23 cellular contexts compared by ENCODE assay signal in the genomic region with DNA sequence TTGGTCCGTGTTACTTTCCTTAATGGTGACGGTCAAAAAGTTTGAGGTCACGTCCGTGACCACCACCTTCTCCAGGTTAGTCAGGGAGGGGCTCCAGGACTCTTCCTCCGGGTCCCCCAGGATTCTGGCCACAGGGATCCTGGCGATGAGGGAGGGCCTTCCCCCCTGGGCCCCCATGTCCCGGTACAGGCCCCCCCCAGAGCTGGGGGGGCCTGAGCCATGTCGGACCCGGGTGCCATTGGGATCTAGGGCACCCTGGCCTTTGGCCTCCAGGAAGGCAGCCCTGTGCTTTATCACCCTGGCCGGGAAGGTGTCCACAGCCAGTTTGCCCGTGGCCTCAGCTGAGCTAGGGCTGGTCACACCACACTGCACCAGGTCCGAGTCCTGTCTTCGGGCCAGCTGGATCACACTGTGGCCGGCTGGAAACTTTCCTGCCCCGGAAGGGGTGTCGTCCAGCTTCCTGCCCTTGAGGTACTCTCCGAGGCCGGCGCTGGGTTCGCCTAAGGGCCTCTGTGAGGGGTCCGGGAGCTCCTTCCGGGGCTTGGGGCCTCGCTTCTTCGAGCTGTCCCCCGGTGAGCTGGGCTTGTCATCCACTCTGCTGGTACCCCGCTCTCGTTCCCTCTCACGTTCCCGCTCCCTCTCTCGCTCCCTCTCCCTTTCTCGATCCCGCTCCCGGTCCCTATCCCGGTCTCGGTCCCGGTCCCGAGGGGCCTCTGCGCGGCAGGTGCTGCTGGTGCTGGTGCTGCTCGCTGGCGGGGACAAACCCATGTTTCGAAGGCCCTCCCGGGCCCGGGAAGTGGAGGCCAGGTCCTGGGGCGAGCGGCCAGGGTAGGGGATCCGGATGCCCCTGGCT. TPM values are rescaled to one million over a fixed set of nuclear protein-coding genes. Genes with fewer than 3 reads are reported as not detected.
A peak's percentile ranks its signal among the peaks of the same experiment; 100 is the strongest.
DNase-seq lines count a peak whose midpoint lies in the region; ATAC-seq and TF ChIP-seq lines count a peak whose summit lies in the region.
"Had no signal": no experiment of that assay in that cellular context is flagged by ENCODE, and none has a peak within 500 bp of the region (broad histone marks: within the 10 kb centered on the region; RNA-seq: fewer than 3 reads in every experiment).

No MANE protein-coding gene starts in this region.

- WGBS in heart right ventricle, 2 donors, result 85 to 91% methylated on average over 47 of the region's 47 CpGs

- CTCF ChIA-PET in OCI-LY7 (lab: Charles Lee; ENCODE audit: unreplicated experiment), result no interaction called here

- H3K9me3 ChIP-seq in heart right ventricle (no peaks in the 10 kb centered on the region), OCI-LY7 (ENCODE audit: low read length) (no peaks in the 10 kb centered on the region), iPS-15b (ENCODE audit: control insufficient read depth, insufficient read depth, low read length) (no peaks in the 10 kb centered on the region), upper lobe of right lung (no peaks in the 10 kb centered on the region)
- H3K9me3 ChIP-seq: gastrocnemius medialis had no signal

- H3K27ac ChIP-seq in heart right ventricle, result no peak overlapping the region
- no peak overlapping the region for H3K27ac ChIP-seq in OCI-LY7 (ENCODE audit: low read depth, low read length, poor library complexity, severe bottlenecking)
- no peak overlapping the region for H3K27ac ChIP-seq in upper lobe of right lung
- H3K27ac ChIP-seq: gastrocnemius medialis, parathyroid adenoma had no signal

- peaks cover 34 to 72% (median 53%) of the 10 kb centered on the region in 9 donors for H3K4me1 ChIP-seq in heart right ventricle
- H3K4me1 ChIP-seq in OCI-LY7 (ENCODE audit: insufficient read depth, low read length, poor library complexity, severe bottlenecking), result peaks cover 37% of the 10 kb centered on the region
- peaks cover 11% of the 10 kb centered on the region for H3K4me1 ChIP-seq in iPS-15b (ENCODE audit: control insufficient read depth, insufficient read depth, low read length)
- peaks cover 26% of the 10 kb centered on the region for H3K4me1 ChIP-seq in upper lobe of right lung

- BruUV-seq in OCI-LY7 (replicated peaks; lab: Mats Ljungman, UMichigan), result no TSS peak

- intact Hi-C loops in left ventricle myocardium superior (cut with micrococcal nuclease), result no loop called here
- intact Hi-C loops in heart right ventricle (cut with DNase I), result loop anchor here in 7 of 10 donors (5.0 kb wide), 6 partner anchors 42 to 197 kb away; a partner anchor contains a TSS
- intact Hi-C loops in OCI-LY7 (cut with micrococcal nuclease; ENCODE audit: unreplicated experiment), result loop anchor here (5.0 kb wide), 1 partner anchor 467 kb away; a partner anchor contains a TSS
- intact Hi-C loops in upper lobe of right lung (cut with DNase I), result no loop called here

- peak; percentile 31 for DNase-seq in left ventricle myocardium superior
- no peak for DNase-seq in heart right ventricle
- no peak for DNase-seq in OCI-LY7 (ENCODE audit: low spot score)
- peak; percentile 59 for DNase-seq in upper lobe of right lung
- DNase-seq: activated CD4-positive, alpha-beta T cell treated with anti-CD3 and anti-CD28 coated beads, Interleukin-2, amount 50 U/mL, for 48 hours; activated T-cell treated with anti-CD3 and anti-CD28 coated beads for 4 hours; caudate nucleus; erythroblast; gastrocnemius medialis; GF-D8; NCI-H1436; NCI-H2171; NCI-H526 treated with DMSO at 0.1 percent for 48 hours; SIG-M5; stimulated activated naive CD8-positive, alpha-beta T cell treated with anti-CD3 and anti-CD28 coated beads, Interleukin-15, amount 100 ng/mL, for 72 hours; T-helper 17 cell; trophoblast cell had no signal

- H3K4me3 Mint-ChIP-seq in stimulated activated memory B cell treated with anti-CD40 and anti-IgM and Interleukin-4, amounts not matched to agents 10 μg/mL and 1 μg/mL and 100 μg/mL, for 72 hours, result no peak overlapping the region

- no peak overlapping the region for H3K9ac ChIP-seq in iPS-15b (ENCODE audit: low read depth, low read length)
- H3K9ac ChIP-seq: parathyroid adenoma had no signal

- H3K27me3 Mint-ChIP-seq in stimulated activated memory B cell treated with anti-CD40 and anti-IgM and Interleukin-4, amounts not matched to agents 10 μg/mL and 1 μg/mL and 100 μg/mL, for 72 hours, result peaks cover 44% of the 10 kb centered on the region

- H2AFZ ChIP-seq in OCI-LY7 (ENCODE audit: low read length), result no peak overlapping the region
- H2AFZ ChIP-seq: parathyroid adenoma had no signal

- TF ChIP-seq CTCF in heart right ventricle (IDR thresholded peaks at IDR 0.05) (no peak), OCI-LY7 (conservative IDR thresholded peaks at IDR 0.05; ENCODE audit: low read length) (no peak), upper lobe of right lung (IDR thresholded peaks at IDR 0.05) (no peak)

- ATAC-seq in left ventricle myocardium superior (no peak), heart right ventricle (no peak), upper lobe of right lung (no peak), HG03097 (IDR thresholded peaks at IDR 0.05; ENCODE audit: low FRiP score, unreplicated experiment) (no peak), GM18519 (IDR thresholded peaks at IDR 0.05; ENCODE audit: low FRiP score, unreplicated experiment) (no peak)
- no peak for ATAC-seq in stimulated activated memory B cell treated with anti-CD40 and anti-IgM and Interleukin-4, amounts not matched to agents 10 μg/mL and 1 μg/mL and 100 μg/mL, for 72 hours
- ATAC-seq: gastrocnemius medialis; GM12878; stimulated activated naive CD8-positive, alpha-beta T cell treated with anti-CD3 and anti-CD28 coated beads, Interleukin-15, amount 100 ng/mL, for 72 hours; T-helper 17 cell had no signal

- POLR2A ChIA-PET in OCI-LY7 (lab: Charles Lee), result interaction anchor here (0.6 kb wide), 1 partner anchor 858 kb away, joined by 3 read pairs; no protein-coding TSS in a partner anchor

- peaks cover 9% of the 10 kb centered on the region; the same call in 1 of the 2 replicates for H3K79me2 ChIP-seq in OCI-LY7 (ENCODE audit: insufficient read depth, low read depth, low read length)
- H3K79me2 ChIP-seq: parathyroid adenoma had no signal

- H4K20me1 ChIP-seq in OCI-LY7 (ENCODE audit: insufficient read depth, low read length), result no peaks in the 10 kb centered on the region

- H3K36me3 ChIP-seq in heart right ventricle (peaks cover 0 to 11% (median 0%) of the 10 kb centered on the region in 9 donors), OCI-LY7 (ENCODE audit: insufficient read depth, low read length) (peaks cover 8% of the 10 kb centered on the region), iPS-15b (ENCODE audit: control insufficient read depth, insufficient read depth, low read length) (no peaks in the 10 kb centered on the region), upper lobe of right lung (no peaks in the 10 kb centered on the region)
- H3K36me3 ChIP-seq: gastrocnemius medialis had no signal

- H3K27me3 ChIP-seq in heart right ventricle, result peaks cover 38 to 73% (median 65%) of the 10 kb centered on the region in 7 donors
- peaks cover 86% of the 10 kb centered on the region for H3K27me3 ChIP-seq in iPS-15b (ENCODE audit: control insufficient read depth, insufficient read depth, low read length)
- peaks cover 59% of the 10 kb centered on the region for H3K27me3 ChIP-seq in upper lobe of right lung

- H3K27ac Mint-ChIP-seq in stimulated activated memory B cell treated with anti-CD40 and anti-IgM and Interleukin-4, amounts not matched to agents 10 μg/mL and 1 μg/mL and 100 μg/mL, for 72 hours, result no peak overlapping the region
- H3K27ac Mint-ChIP-seq: stimulated activated naive CD8-positive, alpha-beta T cell treated with anti-CD3 and anti-CD28 coated beads, Interleukin-15, amount 100 ng/mL, for 72 hours had no signal

- no peak overlapping the region for H3K4me3 ChIP-seq in heart right ventricle
- no peak overlapping the region for H3K4me3 ChIP-seq in OCI-LY7 (ENCODE audit: low read depth, low read length, poor library complexity, severe bottlenecking)
- H3K4me3 ChIP-seq in iPS-15b (ENCODE audit: low read depth, low read length), result peak overlapping the region; percentile 41
- no peak overlapping the region for H3K4me3 ChIP-seq in upper lobe of right lung
- H3K4me3 ChIP-seq: gastrocnemius medialis had no signal

- peaks cover 27% of the 10 kb centered on the region for H3K4me1 Mint-ChIP-seq in stimulated activated memory B cell treated with anti-CD40 and anti-IgM and Interleukin-4, amounts not matched to agents 10 μg/mL and 1 μg/mL and 100 μg/mL, for 72 hours

- peaks cover 5% of the 10 kb centered on the region for H3K36me3 Mint-ChIP-seq in stimulated activated memory B cell treated with anti-CD40 and anti-IgM and Interleukin-4, amounts not matched to agents 10 μg/mL and 1 μg/mL and 100 μg/mL, for 72 hours

- no peaks in the 10 kb centered on the region for H3K9me2 ChIP-seq in OCI-LY7 (ENCODE audit: insufficient read depth, low read length)

- H3K4me2 ChIP-seq in OCI-LY7 (ENCODE audit: low read length), result peak overlapping the region; percentile 6; the same call in 1 of the 2 replicates

- H3K9me3 Mint-ChIP-seq in stimulated activated memory B cell treated with anti-CD40 and anti-IgM and Interleukin-4, amounts not matched to agents 10 μg/mL and 1 μg/mL and 100 μg/mL, for 72 hours, result peaks cover 5% of the 10 kb centered on the region
- H3K9me3 Mint-ChIP-seq: stimulated activated naive CD8-positive, alpha-beta T cell treated with anti-CD3 and anti-CD28 coated beads, Interleukin-15, amount 100 ng/mL, for 72 hours had no signal

RNA-seq across cellular contexts. Expression of a gene that starts 2.0 kb away (rescaled TPM):
- total RNA-seq in left ventricle myocardium superior (8.2 TPM), heart right ventricle (1 to 10 TPM; 4.3 to 9.3 (median 5.6) TPM), OCI-LY7 (2022) (13.9 and 16.3 TPM in 2 replicates), upper lobe of right lung (4.9 TPM)
- polyA plus RNA-seq in heart right ventricle, result 1 to 10 TPM; 2.2 to 4.1 TPM
- total RNA-seq in OCI-LY7 (2014; rRNA removed; shearing (Covaris generic)), result 7.5 and 11.7 TPM in 2 replicates

RNA-seq across cellular contexts. Expression of a gene that starts 16.9 kb away (rescaled TPM):
- total RNA-seq in left ventricle myocardium superior (2.9 TPM), heart right ventricle (1 to 10 TPM; 1.5 to 3.9 (median 2.7) TPM), OCI-LY7 (2022) (27.9 and 31.2 TPM in 2 replicates), upper lobe of right lung (3.4 TPM)
- 1 to 10 TPM; 2.9 to 7.1 TPM for polyA plus RNA-seq in heart right ventricle
- total RNA-seq in OCI-LY7 (2014; rRNA removed; shearing (Covaris generic)), result 29.9 and 31.5 TPM in 2 replicates

RNA-seq across cellular contexts. Expression of a gene that starts 44.4 kb away (rescaled TPM):
- total RNA-seq in left ventricle myocardium superior, result 27.4 TPM
- 10 to 100 TPM; 21.6 to 38.2 (median 26.4) TPM for total RNA-seq in heart right ventricle
- 1 to 10 TPM; 9.4 to 9.8 TPM for polyA plus RNA-seq in heart right ventricle
- total RNA-seq in OCI-LY7 (2014; rRNA removed; shearing (Covaris generic)), result 98.9 and 109 TPM in 2 replicates
- 110 and 121 TPM in 2 replicates for total RNA-seq in OCI-LY7 (2022)
- total RNA-seq in upper lobe of right lung, result 20.2 TPM

Comparison
In these comparisons a context has a peak if more than half of its experiments do, and no peak if none do; other contexts are left out.
1. DNase-seq: peak in left ventricle myocardium superior (single experiment) and upper lobe of right lung (single experiment); none in heart right ventricle (0 of 2) and OCI-LY7 (single experiment).
2. intact Hi-C loops: an anchor here in heart right ventricle (5.0 kb wide) and OCI-LY7 (5.0 kb wide); none called in left ventricle myocardium superior and upper lobe of right lung.